ENCODE assay signal across 7 cellular contexts in genomic region chr3:188061133-188061532, GRCh38.
A peak's percentile ranks its signal among the peaks of the same experiment; 100 is the strongest.
DNase-seq lines count a peak whose midpoint lies in the region; ATAC-seq lines count a peak whose summit lies in the region.

No MANE protein-coding gene starts in this region.

- peak; percentile 70 for DNase-seq in SK-MEL-5 (ENCODE audit: low read depth, low spot score)
- no peak for DNase-seq in activated naive CD8-positive, alpha-beta T cell treated with anti-CD3 and anti-CD28 coated beads, Interleukin-2, amount 10 ng/mL, durations not matched to agents 7 days and 5 days
- DNase-seq in naive thymus-derived CD4-positive, alpha-beta T cell, result peak in 6 of 9 donors; percentile 4 to 60 (median 11)

- no peaks in the 10 kb centered on the region for H3K36me3 ChIP-seq in naive thymus-derived CD4-positive, alpha-beta T cell (ENCODE audit: control insufficient read depth in 2 of 3, insufficient read depth in 3 of 3, low read length in 3 of 3)

- H3K4me3 Mint-ChIP-seq in activated naive CD8-positive, alpha-beta T cell treated with anti-CD3 and anti-CD28 coated beads, Interleukin-2, amount 10 ng/mL, durations not matched to agents 7 days and 5 days, result peak overlapping the region; percentile 55
- peak overlapping the region in 1 of 10 donors; percentile 62 for H3K4me3 Mint-ChIP-seq in naive thymus-derived CD4-positive, alpha-beta T cell

- H3K36me3 Mint-ChIP-seq in activated naive CD8-positive, alpha-beta T cell treated with anti-CD3 and anti-CD28 coated beads, Interleukin-2, amount 10 ng/mL, durations not matched to agents 7 days and 5 days, result peaks cover 6% of the 10 kb centered on the region
- H3K36me3 Mint-ChIP-seq in naive thymus-derived CD4-positive, alpha-beta T cell, result peaks cover 0 to 11% (median 0%) of the 10 kb centered on the region in 5 donors

- CTCF ChIA-PET in naive thymus-derived CD4-positive, alpha-beta T cell (lab: Charles Lee), result interaction anchor here (2.2 kb wide), 1 partner anchor 321 kb away, joined by 11 read pairs; no protein-coding TSS in a partner anchor

- peaks cover 3 to 8% of the 10 kb centered on the region in 2 donors for H3K4me1 ChIP-seq in naive thymus-derived CD4-positive, alpha-beta T cell (ENCODE audit: control insufficient read depth in 2 of 2, insufficient read depth in 2 of 2, low read length in 2 of 2)

- no peak overlapping the region for H3K4me3 ChIP-seq in naive thymus-derived CD4-positive, alpha-beta T cell (ENCODE audit: low read length)

- peaks cover 24% of the 10 kb centered on the region for H3K4me1 Mint-ChIP-seq in activated naive CD8-positive, alpha-beta T cell treated with anti-CD3 and anti-CD28 coated beads, Interleukin-2, amount 10 ng/mL, durations not matched to agents 7 days and 5 days
- peaks cover 0 to 25% (median 13%) of the 10 kb centered on the region in 7 donors for H3K4me1 Mint-ChIP-seq in naive thymus-derived CD4-positive, alpha-beta T cell

- H3K27me3 ChIP-seq in naive thymus-derived CD4-positive, alpha-beta T cell (ENCODE audit: control insufficient read depth in 2 of 2, insufficient read depth in 2 of 2, low read length in 2 of 2), result no peaks in the 10 kb centered on the region

- H3K27ac Mint-ChIP-seq in activated naive CD8-positive, alpha-beta T cell treated with anti-CD3 and anti-CD28 coated beads, Interleukin-2, amount 10 ng/mL, durations not matched to agents 7 days and 5 days, result peak overlapping the region; percentile 79
- peak overlapping the region in 4 of 9 donors; percentile 19 to 74 (median 31) for H3K27ac Mint-ChIP-seq in naive thymus-derived CD4-positive, alpha-beta T cell

- in situ Hi-C loops in SK-MEL-5 (cut with HindIII; ENCODE audit: low pct_unique_long_range_greater_than_20kb, low sequenced_read_pairs), result no loop called here

- H3K9me3 ChIP-seq in naive thymus-derived CD4-positive, alpha-beta T cell (ENCODE audit: control insufficient read depth in 2 of 3, low read length in 3 of 3), result no peaks in the 10 kb centered on the region

- POLR2A ChIA-PET in activated naive CD8-positive, alpha-beta T cell treated with anti-CD3 and anti-CD28 coated beads, Interleukin-2, amount 10 ng/mL, durations not matched to agents 7 days and 5 days (lab: Charles Lee), result interaction anchor here (0.6 to 1.5 kb wide), 4 partner anchors 61 to 315 kb away, joined by 3 to 6 read pairs (median 4); partner anchors contain the start of gene BCL6
- POLR2A ChIA-PET in naive thymus-derived CD4-positive, alpha-beta T cell (lab: Charles Lee), result interaction anchor here (0.9 kb wide), 1 partner anchor 123 kb away, joined by 3 read pairs; no protein-coding TSS in a partner anchor

- H3K9me3 Mint-ChIP-seq in activated naive CD8-positive, alpha-beta T cell treated with anti-CD3 and anti-CD28 coated beads, Interleukin-2, amount 10 ng/mL, durations not matched to agents 7 days and 5 days, result peaks cover 2% of the 10 kb centered on the region
- H3K9me3 Mint-ChIP-seq in naive thymus-derived CD4-positive, alpha-beta T cell, result peaks cover 0 to 5% (median 0%) of the 10 kb centered on the region in 11 donors

- H3K27me3 Mint-ChIP-seq in activated naive CD8-positive, alpha-beta T cell treated with anti-CD3 and anti-CD28 coated beads, Interleukin-2, amount 10 ng/mL, durations not matched to agents 7 days and 5 days, result no peaks in the 10 kb centered on the region
- no peaks in the 10 kb centered on the region for H3K27me3 Mint-ChIP-seq in naive thymus-derived CD4-positive, alpha-beta T cell

- intact Hi-C loops in naive thymus-derived CD4-positive, alpha-beta T cell (cut with micrococcal nuclease), result loop anchor here (1.0 to 5.0 kb wide), 8 partner anchors 60 to 536 kb away; partner anchors contain the start of gene LPP (in 1 of the 2)

- no peak overlapping the region for H3K27ac ChIP-seq in naive thymus-derived CD4-positive, alpha-beta T cell (ENCODE audit: low read depth, low read length)

- ATAC-seq in HG02852 (IDR thresholded peaks at IDR 0.05; ENCODE audit: unreplicated experiment) (peak; percentile 43), GM21390 (IDR thresholded peaks at IDR 0.05; ENCODE audit: unreplicated experiment) (no peak), GM19328 (IDR thresholded peaks at IDR 0.05; ENCODE audit: unreplicated experiment) (no peak), GM21529 (IDR thresholded peaks at IDR 0.05; ENCODE audit: unreplicated experiment) (no peak)
- peak; percentile 98 for ATAC-seq in activated naive CD8-positive, alpha-beta T cell treated with anti-CD3 and anti-CD28 coated beads, Interleukin-2, amount 10 ng/mL, durations not matched to agents 7 days and 5 days (ENCODE audit: low read depth)
- peak; percentile 86 for ATAC-seq in naive thymus-derived CD4-positive, alpha-beta T cell

Comparison
In these comparisons a context has a peak if more than half of its experiments do, and no peak if none do; other contexts are left out.
1. ATAC-seq: peak in HG02852 (single experiment), activated naive CD8-positive, alpha-beta T cell treated with anti-CD3 and anti-CD28 coated beads, Interleukin-2, amount 10 ng/mL, durations not matched to agents 7 days and 5 days (single experiment) and naive thymus-derived CD4-positive, alpha-beta T cell (single experiment); none in GM21390 (single experiment), GM19328 (single experiment) and GM21529 (single experiment).